In the genomic region with DNA sequence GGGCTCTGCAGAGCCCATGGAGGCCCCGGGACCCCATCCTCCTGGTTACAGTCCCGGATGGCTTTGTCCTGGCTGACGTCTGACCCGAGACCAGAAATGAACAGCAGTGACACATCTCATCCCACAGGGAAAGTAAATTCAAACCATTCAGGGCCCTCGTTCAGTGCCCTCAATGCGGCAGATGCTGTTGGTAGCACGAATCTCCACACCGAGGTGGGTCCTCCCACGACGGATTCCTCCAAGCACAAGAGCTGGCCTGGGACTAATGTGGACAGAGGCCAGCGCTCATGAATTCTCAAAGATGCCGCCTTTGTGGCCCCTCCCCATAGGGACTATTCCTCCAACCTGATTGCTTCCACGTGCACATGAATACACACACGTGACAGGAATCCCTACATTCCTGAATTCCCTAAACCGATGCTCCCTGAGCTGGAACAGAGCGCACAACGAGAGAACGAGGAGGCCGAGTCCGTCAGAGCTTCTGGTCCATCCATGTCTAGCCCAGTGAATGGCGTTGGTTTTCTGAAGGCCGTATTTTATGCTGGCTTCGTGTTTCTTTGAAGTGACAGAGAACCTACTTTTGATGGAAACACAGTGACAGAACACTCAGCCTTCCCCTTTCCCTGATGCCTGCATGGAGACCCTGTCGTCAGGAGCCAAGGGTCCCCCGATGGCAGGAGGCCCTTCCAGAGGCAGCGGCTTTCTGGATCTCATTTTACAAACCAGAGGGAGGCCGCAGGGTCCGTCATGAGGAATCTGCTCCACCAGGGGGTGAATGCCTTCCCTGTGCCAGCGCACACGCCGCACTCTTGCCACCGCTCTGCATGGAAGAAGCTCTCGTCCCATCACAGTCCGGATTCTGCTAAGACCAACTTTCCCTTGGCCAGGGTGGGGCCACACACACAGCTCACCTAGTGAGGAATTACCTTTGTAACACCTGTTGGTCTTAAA, we compare ENCODE assay signal across 18 cellular contexts.
DNase-seq lines count a peak whose midpoint lies in the region; ATAC-seq and TF ChIP-seq lines count a peak whose summit lies in the region.
"Had no signal": no experiment of that assay in that cellular context is flagged by ENCODE, and none has a peak within 500 bp of the region (broad histone marks: within the 10 kb centered on the region; RNA-seq: fewer than 3 reads in every experiment).

No MANE protein-coding gene starts in this region.

- H3K4me1 ChIP-seq in H9 (ENCODE audit: insufficient read depth, low read length) = peaks cover 8% of the 10 kb centered on the region
- H3K4me1 ChIP-seq: Peyer's patch had no signal

- H3K79me1 ChIP-seq in H9 (ENCODE audit: insufficient read depth, low read depth, low read length, poor library complexity, severe bottlenecking) = no peaks in the 10 kb centered on the region

- TF ChIP-seq CTCF in H9 (conservative IDR thresholded peaks at IDR 0.05) (no peak; the same call in 2 of the 3 replicates), VCaP (conservative IDR thresholded peaks at IDR 0.05) (0 out of 2 replicates have a peak, but pooled peaks have one; percentile 7), type B pancreatic cell (conservative IDR thresholded peaks at IDR 0.05) (no peak)

- H4K5ac ChIP-seq in H9 (ENCODE audit: insufficient read length, low read depth, low read length) = no peak overlapping the region

- no peaks in the 10 kb centered on the region for H3K23me2 ChIP-seq in H9 (ENCODE audit: insufficient read length, low read depth, low read length, poor library complexity, severe bottlenecking)

- H2BK20ac ChIP-seq in H9 (ENCODE audit: low read depth, low read length, poor library complexity, severe bottlenecking) = no peak overlapping the region

- no peak overlapping the region for H3K4me2 ChIP-seq in H9 (ENCODE audit: insufficient read depth, insufficient read length, low read length)

- H3K27me3 Mint-ChIP-seq in H9 (ENCODE audit: low read depth) (peaks cover 47% of the 10 kb centered on the region), type B pancreatic cell (peaks cover 29% of the 10 kb centered on the region)

- no peak overlapping the region for H3K14ac ChIP-seq in H9 (ENCODE audit: insufficient read depth, low read length)

- no peak for ATAC-seq in GM18498 (IDR thresholded peaks at IDR 0.05; ENCODE audit: unreplicated experiment)
- ATAC-seq: Right ventricle myocardium inferior had no signal

- no peak overlapping the region for H2BK120ac ChIP-seq in H9 (ENCODE audit: low read depth, low read length, poor library complexity, severe bottlenecking)

- no peak overlapping the region for H3K18ac ChIP-seq in H9 (ENCODE audit: insufficient read length, low read depth, low read length)

- H2BK15ac ChIP-seq in H9 (ENCODE audit: low read depth, low read length) = no peak overlapping the region

- H3K9me3 ChIP-seq in H9 (ENCODE audit: control insufficient read depth, low read depth, low read length) = no peaks in the 10 kb centered on the region
- H3K9me3 ChIP-seq: Peyer's patch had no signal

- DNase-seq in H9 (peak; percentile 28), mesenteric fat pad (ENCODE audit: low spot score) (peak; percentile 51), type B pancreatic cell (ENCODE audit: extremely low spot score, unreplicated experiment) (peak; percentile 44), SHP77 (lab: John Stamatoyannopoulos, UW) (no peak), activated gamma-delta T cell (lab: John Stamatoyannopoulos, UW) (no peak)
- DNase-seq: ACHN, AML-193, COR-L47, KBM-7, MV-4-11, NCI-H1436, NCI-H2029 treated with DMSO at 0.1 percent for 48 hours, NCI-H510A treated with DMSO at 0.1 percent for 48 hours, NCI-H82 had no signal

- H3K4me1 Mint-ChIP-seq in H9 (peaks cover 50 to 51% of the 10 kb centered on the region in 2 experiments), type B pancreatic cell (ENCODE audit: unreplicated experiment) (peaks cover 11% of the 10 kb centered on the region)

- H3K79me2 ChIP-seq in H9 (ENCODE audit: insufficient read depth, low read length) = no peaks in the 10 kb centered on the region

- H3K27ac ChIP-seq in H9 (ENCODE audit: insufficient read length, low read depth, low read length) (no peak overlapping the region), VCaP (no peak overlapping the region)
- H3K27ac ChIP-seq: Peyer's patch had no signal

- H2BK12ac ChIP-seq in H9 (ENCODE audit: insufficient read length, low read depth, low read length) = no peak overlapping the region

- H3T11ph ChIP-seq in H9 (ENCODE audit: low read length) = no peak overlapping the region

- H2AFZ ChIP-seq in H9 (ENCODE audit: low read length) = no peak overlapping the region

- H3K56ac ChIP-seq in H9 (ENCODE audit: insufficient read length, low read depth, low read length) = no peak overlapping the region

- no CpG with 5 or more reads among the region's 34 CpGs for WGBS in H9 (ENCODE audit: extremely low coverage, insufficient read length, low lambda C conversion rate)

- no peak overlapping the region for H4K8ac ChIP-seq in H9 (replicated peaks; ENCODE audit: insufficient read length, low read depth, low read length)

- H4K20me1 ChIP-seq in H9 (ENCODE audit: control insufficient read depth, insufficient read depth, insufficient read length) = no peaks in the 10 kb centered on the region

- H3K4ac ChIP-seq in H9 (ENCODE audit: low read depth, low read length) = no peak overlapping the region

- no peak overlapping the region; a peak in 1 of 5 replicates for H3K4me3 Mint-ChIP-seq in H9
- H3K4me3 Mint-ChIP-seq in type B pancreatic cell = no peak overlapping the region

- H3K9me3 Mint-ChIP-seq in H9 (peaks cover 0 to 3% of the 10 kb centered on the region in 2 experiments; a peak in 1 of 5 replicates), type B pancreatic cell (no peaks in the 10 kb centered on the region)

- H2BK5ac ChIP-seq in H9 (ENCODE audit: insufficient read length, low read length) = no peak overlapping the region

- no peak overlapping the region for H2AK5ac ChIP-seq in H9 (ENCODE audit: insufficient read length, low read length)

- no peak overlapping the region for H3K23ac ChIP-seq in H9 (ENCODE audit: insufficient read length, low read depth, low read length)

- no peak overlapping the region for H4K91ac ChIP-seq in H9 (ENCODE audit: insufficient read length, low read depth, low read length)

- H3K36me3 Mint-ChIP-seq in H9 (ENCODE audit: insufficient read depth in 1 of 3, low read depth in 3 of 3) (peaks cover 0 to 3% (median 0%) of the 10 kb centered on the region in 3 experiments; a peak in 1 of 7 replicates), type B pancreatic cell (no peaks in the 10 kb centered on the region)

- 0 out of 2 replicates have a peak, but pooled peaks cover 2% of the 10 kb centered on the region for H3K27me3 ChIP-seq in H9 (ENCODE audit: insufficient read depth, low read length)
- H3K27me3 ChIP-seq: Peyer's patch had no signal

- no peak overlapping the region for H3K9ac ChIP-seq in H9 (ENCODE audit: extremely low read depth, insufficient read length, low read length)

- peak overlapping the region in 1 of 3 experiments; percentile 8; a peak in 1 of 7 replicates for H3K27ac Mint-ChIP-seq in H9
- H3K27ac Mint-ChIP-seq in type B pancreatic cell = no peak overlapping the region

Comparison
In these comparisons a context has a peak if more than half of its experiments do, and no peak if none do; other contexts are left out.
1. DNase-seq: peak in H9 (single experiment), mesenteric fat pad (single experiment) and type B pancreatic cell (single experiment); none in SHP77 (0 of 2) and activated gamma-delta T cell (single experiment).